In the genomic region with DNA sequence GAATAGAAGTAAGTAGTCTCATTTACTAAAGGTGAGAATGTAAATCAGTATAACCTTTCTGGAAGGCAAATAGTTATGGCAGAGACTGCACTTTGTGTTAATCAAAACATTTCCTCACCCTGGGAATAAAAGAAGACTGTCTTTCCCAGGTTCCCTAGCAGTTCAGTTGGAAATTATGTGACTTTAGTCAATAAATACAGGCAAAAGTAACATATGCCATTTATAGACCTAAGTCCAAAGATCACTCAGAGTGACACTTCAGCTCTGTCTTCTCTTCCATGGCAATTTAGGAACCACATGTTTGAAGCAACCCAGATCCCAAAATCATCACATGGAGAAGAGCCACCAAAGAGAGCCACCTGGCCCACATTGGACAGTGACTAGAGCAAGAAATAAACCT, we compare ENCODE assay signal across 33 cellular contexts.
"Had no signal": no experiment of that assay in that cellular context is flagged by ENCODE, and none has a peak within 500 bp of the region (broad histone marks: within the 10 kb centered on the region; RNA-seq: fewer than 3 reads in every experiment).

No MANE protein-coding gene starts in this region.

- DNase-seq: Karpas-422, Kasumi-1, KG1, MG63, MM.1S, MV-4-11, NCI-H1048, NCI-H1092, NCI-H1092 treated with DMSO at 0.1 percent for 48 hours, NCI-H1105, NCI-H1105 treated with DMSO at 0.1 percent for 48 hours, NCI-H1417, NCI-H1417 treated with DMSO at 0.1 percent for 48 hours, NCI-H1436, NCI-H1436 treated with DMSO at 0.1 percent for 48 hours, NCI-H146, NCI-H1694, NCI-H1694 treated with DMSO at 0.1 percent for 48 hours, NCI-H187, NCI-H187 treated with DMSO at 0.1 percent for 48 hours, NCI-H1930, NCI-H2029, NCI-H2029 treated with DMSO at 0.1 percent for 48 hours, NCI-H2081, NCI-H2081 treated with DMSO at 0.1 percent for 48 hours, NCI-H2107, NCI-H2171, NCI-H2171 treated with DMSO at 0.1 percent for 48 hours, NCI-H2227 treated with DMSO at 0.1 percent for 48 hours, NCI-H226, NCI-H345, NCI-H446, NCI-H446 treated with DMSO at 0.1 percent for 48 hours had no signal

- H3K9me3 ChIP-seq: MG63 had no signal

- H3K36me3 ChIP-seq: MG63 had no signal

- H3K4me3 ChIP-seq: MG63 had no signal
